ENCODE assay signal across 30 cellular contexts in genomic region chr1:118931876-118932275, GRCh38. TPM values are rescaled to one million over a fixed set of nuclear protein-coding genes. Genes with fewer than 3 reads are reported as not detected.
"Had no signal": no experiment of that assay in that cellular context is flagged by ENCODE, and none has a peak within 500 bp of the region (broad histone marks: within the 10 kb centered on the region; RNA-seq: fewer than 3 reads in every experiment).

No MANE protein-coding gene starts in this region.

- H3K9ac ChIP-seq: neural progenitor cell had no signal

- H3K9me3 ChIP-seq: right atrium auricular region, spleen, testis, transverse colon had no signal

- H3K27ac ChIP-seq: brain microvascular endothelial cell, coronary artery, dorsolateral prefrontal cortex, neural progenitor cell, right atrium auricular region, spleen, testis, transverse colon had no signal

- H3K4me1 ChIP-seq: neural progenitor cell, right atrium auricular region, spleen, testis, transverse colon had no signal

- H2AFZ ChIP-seq: neural progenitor cell had no signal

- DNase-seq: activated B cell treated with CpG ODN at 0.5 μM for 24 hours; activated CD4-positive, alpha-beta T cell treated with anti-CD3 and anti-CD28 coated beads, Interleukin-2, amount 50 U/mL, for 1 hour; activated CD8-positive, alpha-beta T cell treated with anti-CD3 and anti-CD28 coated beads for 36 hours; activated gamma-delta T cell treated with Interleukin-2 at 50 U/mL for 16 hours; activated naive CD4-positive, alpha-beta T cell treated with anti-CD3 and anti-CD28 coated beads, Interleukin-2, amount 50 U/mL, for 16 hours; activated T-cell treated with anti-CD3 and anti-CD28 coated beads, Interleukin-2, amount 50 U/mL, for 4 hours; amniotic stem cell; brain microvascular endothelial cell; dorsolateral prefrontal cortex; effector memory CD8-positive, alpha-beta T cell; erythroblast; foreskin fibroblast; head of caudate nucleus; hippocampal formation; immature natural killer cell; kidney; left colon; midbrain; naive thymus-derived CD8-positive, alpha-beta T cell; occipital lobe; spleen; stimulated activated CD4-positive, alpha-beta T cell treated with anti-CD3 and anti-CD28 coated beads, Interleukin-2, amount 100 ng/mL, for 48 hours; stimulated activated naive CD4-positive, alpha-beta T cell treated with Interleukin-2 at 50 U/mL for 16 hours; testis; transverse colon had no signal

- H3K27me3 ChIP-seq: brain microvascular endothelial cell, neural progenitor cell, right atrium auricular region, spleen, testis, transverse colon had no signal

- H3K4me3 ChIP-seq: coronary artery, dorsolateral prefrontal cortex, neural progenitor cell, right atrium auricular region, spleen, testis, transverse colon had no signal

- H3K36me3 ChIP-seq: neural progenitor cell, right atrium auricular region, spleen, transverse colon had no signal

- H3K4me2 ChIP-seq: neural progenitor cell had no signal

RNA-seq across cellular contexts. Expression of gene TBX15, which starts 56.3 kb away (rescaled TPM):
- total RNA-seq: activated CD8-positive, alpha-beta T cell treated with anti-CD3 and anti-CD28 coated beads for 36 hours; activated T-cell treated with anti-CD3 and anti-CD28 coated beads, Interleukin-2, amount 50 U/mL, for 4 hours; activated T-helper 17 cell treated with anti-CD3 and anti-CD28 coated beads, Interleukin-2, amount 50 U/mL, for 72 hours; left colon; naive thymus-derived CD8-positive, alpha-beta T cell; pulmonary artery endothelial cell had no signal
- polyA plus RNA-seq: immature natural killer cell; naive thymus-derived CD8-positive, alpha-beta T cell had no signal
